Comparison of ENCODE assay signal across 1 cellular context in the genomic region with DNA sequence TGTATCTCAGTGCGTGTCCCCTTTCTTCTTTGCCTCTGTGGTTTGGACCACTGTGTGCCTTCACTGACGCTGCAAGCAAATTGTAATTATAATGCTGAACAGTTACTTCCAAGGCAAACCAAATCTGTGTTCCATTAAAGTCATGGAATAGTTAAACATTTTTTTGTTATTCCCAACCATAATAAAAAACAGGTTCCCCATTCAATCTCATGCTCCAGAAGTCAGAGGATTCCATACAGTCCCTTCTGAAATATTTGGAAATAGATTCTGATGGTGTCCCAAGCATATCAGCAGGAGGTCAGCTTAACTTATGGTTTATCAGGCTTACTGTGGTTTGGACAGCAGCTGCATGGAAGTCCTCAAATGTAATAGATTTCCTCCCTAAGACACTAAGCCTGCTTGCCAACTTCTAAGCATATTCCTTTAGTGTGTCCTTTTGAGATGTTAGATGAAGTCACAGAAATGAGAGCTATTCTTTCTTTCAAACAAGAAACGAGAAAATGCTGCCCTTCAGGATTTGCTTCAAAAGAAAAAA.
TF ChIP-seq lines count a peak whose summit lies in the region.

No MANE protein-coding gene starts in this region.

TF ChIP-seq in GM23338, 12 proteins besides CTCF, POLR2A, EP300 and RAD21 (continued from another document):
- TF ChIP-seq, protein P1, sequence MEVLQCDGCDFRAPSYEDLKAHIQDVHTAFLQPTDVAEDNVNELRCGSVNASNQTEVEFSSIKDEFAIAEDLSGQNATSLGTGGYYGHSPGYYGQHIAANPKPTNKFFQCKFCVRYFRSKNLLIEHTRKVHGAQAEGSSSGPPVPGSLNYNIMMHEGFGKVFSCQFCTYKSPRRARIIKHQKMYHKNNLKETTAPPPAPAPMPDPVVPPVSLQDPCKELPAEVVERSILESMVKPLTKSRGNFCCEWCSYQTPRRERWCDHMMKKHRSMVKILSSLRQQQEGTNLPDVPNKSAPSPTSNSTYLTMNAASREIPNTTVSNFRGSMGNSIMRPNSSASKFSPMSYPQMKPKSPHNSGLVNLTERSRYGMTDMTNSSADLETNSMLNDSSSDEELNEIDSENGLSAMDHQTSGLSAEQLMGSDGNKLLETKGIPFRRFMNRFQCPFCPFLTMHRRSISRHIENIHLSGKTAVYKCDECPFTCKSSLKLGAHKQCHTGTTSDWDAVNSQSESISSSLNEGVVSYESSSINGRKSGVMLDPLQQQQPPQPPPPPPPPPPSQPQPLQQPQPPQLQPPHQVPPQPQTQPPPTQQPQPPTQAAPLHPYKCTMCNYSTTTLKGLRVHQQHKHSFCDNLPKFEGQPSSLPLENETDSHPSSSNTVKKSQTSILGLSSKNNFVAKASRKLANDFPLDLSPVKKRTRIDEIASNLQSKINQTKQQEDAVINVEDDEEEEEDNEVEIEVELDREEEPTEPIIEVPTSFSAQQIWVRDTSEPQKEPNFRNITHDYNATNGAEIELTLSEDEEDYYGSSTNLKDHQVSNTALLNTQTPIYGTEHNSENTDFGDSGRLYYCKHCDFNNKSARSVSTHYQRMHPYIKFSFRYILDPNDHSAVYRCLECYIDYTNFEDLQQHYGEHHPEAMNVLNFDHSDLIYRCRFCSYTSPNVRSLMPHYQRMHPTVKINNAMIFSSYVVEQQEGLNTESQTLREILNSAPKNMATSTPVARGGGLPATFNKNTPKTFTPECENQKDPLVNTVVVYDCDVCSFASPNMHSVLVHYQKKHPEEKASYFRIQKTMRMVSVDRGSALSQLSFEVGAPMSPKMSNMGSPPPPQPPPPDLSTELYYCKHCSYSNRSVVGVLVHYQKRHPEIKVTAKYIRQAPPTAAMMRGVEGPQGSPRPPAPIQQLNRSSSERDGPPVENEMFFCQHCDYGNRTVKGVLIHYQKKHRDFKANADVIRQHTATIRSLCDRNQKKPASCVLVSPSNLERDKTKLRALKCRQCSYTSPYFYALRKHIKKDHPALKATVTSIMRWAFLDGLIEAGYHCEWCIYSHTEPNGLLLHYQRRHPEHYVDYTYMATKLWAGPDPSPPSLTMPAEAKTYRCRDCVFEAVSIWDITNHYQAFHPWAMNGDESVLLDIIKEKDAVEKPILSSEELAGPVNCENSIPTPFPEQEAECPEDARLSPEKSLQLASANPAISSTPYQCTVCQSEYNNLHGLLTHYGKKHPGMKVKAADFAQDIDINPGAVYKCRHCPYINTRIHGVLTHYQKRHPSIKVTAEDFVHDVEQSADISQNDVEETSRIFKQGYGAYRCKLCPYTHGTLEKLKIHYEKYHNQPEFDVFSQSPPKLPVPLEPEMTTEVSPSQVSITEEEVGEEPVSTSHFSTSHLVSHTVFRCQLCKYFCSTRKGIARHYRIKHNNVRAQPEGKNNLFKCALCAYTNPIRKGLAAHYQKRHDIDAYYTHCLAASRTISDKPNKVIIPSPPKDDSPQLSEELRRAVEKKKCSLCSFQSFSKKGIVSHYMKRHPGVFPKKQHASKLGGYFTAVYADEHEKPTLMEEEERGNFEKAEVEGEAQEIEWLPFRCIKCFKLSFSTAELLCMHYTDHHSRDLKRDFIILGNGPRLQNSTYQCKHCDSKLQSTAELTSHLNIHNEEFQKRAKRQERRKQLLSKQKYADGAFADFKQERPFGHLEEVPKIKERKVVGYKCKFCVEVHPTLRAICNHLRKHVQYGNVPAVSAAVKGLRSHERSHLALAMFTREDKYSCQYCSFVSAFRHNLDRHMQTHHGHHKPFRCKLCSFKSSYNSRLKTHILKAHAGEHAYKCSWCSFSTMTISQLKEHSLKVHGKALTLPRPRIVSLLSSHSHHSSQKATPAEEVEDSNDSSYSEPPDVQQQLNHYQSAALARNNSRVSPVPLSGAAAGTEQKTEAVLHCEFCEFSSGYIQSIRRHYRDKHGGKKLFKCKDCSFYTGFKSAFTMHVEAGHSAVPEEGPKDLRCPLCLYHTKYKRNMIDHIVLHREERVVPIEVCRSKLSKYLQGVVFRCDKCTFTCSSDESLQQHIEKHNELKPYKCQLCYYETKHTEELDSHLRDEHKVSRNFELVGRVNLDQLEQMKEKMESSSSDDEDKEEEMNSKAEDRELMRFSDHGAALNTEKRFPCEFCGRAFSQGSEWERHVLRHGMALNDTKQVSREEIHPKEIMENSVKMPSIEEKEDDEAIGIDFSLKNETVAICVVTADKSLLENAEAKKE (CRISPR knock-in tag; IDR thresholded peaks at IDR 0.05) = no peak
- TF ChIP-seq, protein P2, sequence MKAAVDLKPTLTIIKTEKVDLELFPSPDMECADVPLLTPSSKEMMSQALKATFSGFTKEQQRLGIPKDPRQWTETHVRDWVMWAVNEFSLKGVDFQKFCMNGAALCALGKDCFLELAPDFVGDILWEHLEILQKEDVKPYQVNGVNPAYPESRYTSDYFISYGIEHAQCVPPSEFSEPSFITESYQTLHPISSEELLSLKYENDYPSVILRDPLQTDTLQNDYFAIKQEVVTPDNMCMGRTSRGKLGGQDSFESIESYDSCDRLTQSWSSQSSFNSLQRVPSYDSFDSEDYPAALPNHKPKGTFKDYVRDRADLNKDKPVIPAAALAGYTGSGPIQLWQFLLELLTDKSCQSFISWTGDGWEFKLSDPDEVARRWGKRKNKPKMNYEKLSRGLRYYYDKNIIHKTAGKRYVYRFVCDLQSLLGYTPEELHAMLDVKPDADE (IDR thresholded peaks at IDR 0.05) = no peak
